Comparison of ENCODE assay signal across 15 cellular contexts in the genomic region with DNA sequence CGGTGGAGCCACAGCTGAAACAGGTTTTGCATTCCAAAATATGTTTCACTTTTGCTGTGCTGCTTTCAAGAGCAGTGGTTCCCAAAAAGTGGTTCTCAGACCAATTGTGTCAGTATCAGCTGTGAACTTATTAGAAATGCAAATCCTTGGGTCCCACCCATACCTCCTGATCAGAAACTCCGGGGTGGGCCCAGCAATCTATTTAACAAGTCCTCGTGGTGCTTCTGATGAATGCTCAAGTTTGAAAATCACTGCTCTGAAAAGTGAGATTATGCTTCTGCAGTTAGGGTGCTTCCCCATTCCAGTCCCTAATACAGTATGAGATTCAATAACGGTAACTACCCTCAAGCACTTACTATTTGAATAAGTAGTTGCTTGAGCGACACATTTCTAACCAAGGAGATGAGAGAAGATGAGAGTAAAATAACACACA. TPM values are rescaled to one million over a fixed set of nuclear protein-coding genes. Genes with fewer than 3 reads are reported as not detected.
DNase-seq lines count a peak whose midpoint lies in the region; ATAC-seq and TF ChIP-seq lines count a peak whose summit lies in the region.
"Had no signal": no experiment of that assay in that cellular context is flagged by ENCODE, and none has a peak within 500 bp of the region (broad histone marks: within the 10 kb centered on the region; RNA-seq: fewer than 3 reads in every experiment).

No MANE protein-coding gene starts in this region.

- H3K36me3 ChIP-seq in OCI-LY3 (replicated peaks; ENCODE audit: low read depth, low read length) (peaks cover 19% of the 10 kb centered on the region), tibial artery (no peaks in the 10 kb centered on the region)
- H3K36me3 ChIP-seq: HAP-1 had no signal

- no peak for TF ChIP-seq CTCF in OCI-LY3 (IDR thresholded peaks at IDR 0.05; ENCODE audit: low read depth, low read length)
- no peak for TF ChIP-seq CTCF in tibial artery (IDR thresholded peaks at IDR 0.05)
- TF ChIP-seq CTCF in chondrocyte (IDR thresholded peaks at IDR 0.05) = no peak

- H3K27ac Mint-ChIP-seq in activated CD8-positive, alpha-beta T cell treated with anti-CD3 and anti-CD28 coated beads, Interleukin-2, amount 10 ng/mL, durations not matched to agents 7 days and 5 days = no peak overlapping the region
- no peak overlapping the region for H3K27ac Mint-ChIP-seq in chondrocyte (ENCODE audit: unreplicated experiment)
- H3K27ac Mint-ChIP-seq: brain had no signal

- H3K9me3 ChIP-seq in OCI-LY3 (ENCODE audit: insufficient read depth, low read length) (peaks cover 16% of the 10 kb centered on the region; the same call in 1 of the 2 replicates), tibial artery (no peaks in the 10 kb centered on the region)
- H3K9me3 ChIP-seq: HAP-1 had no signal

- no peak overlapping the region for H2AFZ ChIP-seq in OCI-LY3 (ENCODE audit: low read depth, low read length)

- peak overlapping the region; percentile 82 for H3K9ac ChIP-seq in OCI-LY3 (ENCODE audit: low read length)

- ATAC-seq in GM18867 (IDR thresholded peaks at IDR 0.05; ENCODE audit: unreplicated experiment) (peak; percentile 80), GM21526 (IDR thresholded peaks at IDR 0.05; ENCODE audit: low FRiP score, unreplicated experiment) (peak; percentile 81), HG02973 (IDR thresholded peaks at IDR 0.05; ENCODE audit: unreplicated experiment) (peak; percentile 70)
- ATAC-seq in activated CD8-positive, alpha-beta T cell treated with anti-CD3 and anti-CD28 coated beads, Interleukin-2, amount 10 ng/mL, durations not matched to agents 7 days and 5 days = no peak

- CTCF ChIA-PET in activated CD8-positive, alpha-beta T cell treated with anti-CD3 and anti-CD28 coated beads, Interleukin-2, amount 10 ng/mL, durations not matched to agents 7 days and 5 days (lab: Charles Lee) = no interaction called here

- H3K4me1 Mint-ChIP-seq in activated CD8-positive, alpha-beta T cell treated with anti-CD3 and anti-CD28 coated beads, Interleukin-2, amount 10 ng/mL, durations not matched to agents 7 days and 5 days (ENCODE audit: low read depth) = no peaks in the 10 kb centered on the region
- H3K4me1 Mint-ChIP-seq in chondrocyte (ENCODE audit: low read depth) = no peaks in the 10 kb centered on the region

- H4K20me1 ChIP-seq in OCI-LY3 (ENCODE audit: insufficient read depth, low read length) = no peaks in the 10 kb centered on the region

- POLR2A ChIA-PET in activated CD8-positive, alpha-beta T cell treated with anti-CD3 and anti-CD28 coated beads, Interleukin-2, amount 10 ng/mL, durations not matched to agents 7 days and 5 days (lab: Charles Lee) = no interaction called here

- no peaks in the 10 kb centered on the region for H3K36me3 Mint-ChIP-seq in activated CD8-positive, alpha-beta T cell treated with anti-CD3 and anti-CD28 coated beads, Interleukin-2, amount 10 ng/mL, durations not matched to agents 7 days and 5 days (ENCODE audit: low read depth)
- H3K36me3 Mint-ChIP-seq in chondrocyte (ENCODE audit: low read depth) = no peaks in the 10 kb centered on the region
- H3K36me3 Mint-ChIP-seq: brain had no signal

- H3K4me1 ChIP-seq in OCI-LY3 (ENCODE audit: low read length) = peaks cover 70% of the 10 kb centered on the region
- no peaks in the 10 kb centered on the region for H3K4me1 ChIP-seq in tibial artery

- no peak overlapping the region for H3K4me3 Mint-ChIP-seq in activated CD8-positive, alpha-beta T cell treated with anti-CD3 and anti-CD28 coated beads, Interleukin-2, amount 10 ng/mL, durations not matched to agents 7 days and 5 days
- H3K4me3 Mint-ChIP-seq in chondrocyte (ENCODE audit: unreplicated experiment) = no peak overlapping the region
- H3K4me3 Mint-ChIP-seq: brain had no signal

- H3K79me2 ChIP-seq in OCI-LY3 (ENCODE audit: low read length) = peaks cover 48% of the 10 kb centered on the region

- H3K4me2 ChIP-seq in OCI-LY3 (ENCODE audit: low read length) = peak overlapping the region; percentile 62

- DNase-seq in activated CD8-positive, alpha-beta T cell treated with anti-CD3 and anti-CD28 coated beads, Interleukin-2, amount 10 ng/mL, durations not matched to agents 7 days and 5 days = no peak
- DNase-seq in iPS-NIHi7 (ENCODE audit: extremely low spot score) (no peak), tibial artery (no peak), chondrocyte (ENCODE audit: low spot score) (no peak)
- DNase-seq: activated CD4-positive, alpha-beta T cell treated with anti-CD3 and anti-CD28 coated beads, Interleukin-2, amount 50 U/mL, for 4 hours; NCI-H1048; NCI-H226; stimulated activated CD4-positive, alpha-beta T cell treated with anti-CD3 and anti-CD28 coated beads, Interleukin-2, amount 100 ng/mL, for 48 hours; stimulated activated naive CD4-positive, alpha-beta T cell had no signal

- no peaks in the 10 kb centered on the region for H3K9me3 Mint-ChIP-seq in activated CD8-positive, alpha-beta T cell treated with anti-CD3 and anti-CD28 coated beads, Interleukin-2, amount 10 ng/mL, durations not matched to agents 7 days and 5 days (ENCODE audit: insufficient read depth)
- H3K9me3 Mint-ChIP-seq in chondrocyte (ENCODE audit: low read depth) = no peaks in the 10 kb centered on the region

- H3K27me3 Mint-ChIP-seq in activated CD8-positive, alpha-beta T cell treated with anti-CD3 and anti-CD28 coated beads, Interleukin-2, amount 10 ng/mL, durations not matched to agents 7 days and 5 days (ENCODE audit: low read depth) = no peaks in the 10 kb centered on the region
- no peaks in the 10 kb centered on the region for H3K27me3 Mint-ChIP-seq in chondrocyte (ENCODE audit: low read depth)

- H3K27ac ChIP-seq in OCI-LY3 (ENCODE audit: low read length) (peak overlapping the region; percentile 90), tibial artery (no peak overlapping the region)

- intact Hi-C loops in tibial artery (cut with DNase I; ENCODE audit: low total_unique reads) = no loop called here

- H3K4me3 ChIP-seq in OCI-LY3 (ENCODE audit: low read length) = peak overlapping the region; percentile 45
- H3K4me3 ChIP-seq in tibial artery = no peak overlapping the region
- H3K4me3 ChIP-seq: HAP-1 had no signal

- no peaks in the 10 kb centered on the region for H3K27me3 ChIP-seq in OCI-LY3 (ENCODE audit: low read depth, low read length)
- H3K27me3 ChIP-seq in tibial artery = no peaks in the 10 kb centered on the region

RNA-seq across cellular contexts. Expression of a gene that starts 17.8 kb away (rescaled TPM):
- under 1 TPM; 0.21 to 0.26 TPM for total RNA-seq in activated CD8-positive, alpha-beta T cell treated with anti-CD3 and anti-CD28 coated beads, Interleukin-2, amount 10 ng/mL, durations not matched to agents 7 days and 5 days
- 36.8 to 91.8 TPM (median 46.6 TPM) in 3 replicates for total RNA-seq in chondrocyte

Comparison
In these comparisons a context has a peak if more than half of its experiments do, and no peak if none do; other contexts are left out.
1. RNA of a gene that starts 17.8 kb away (total RNA-seq): 36.8 to 91.8 TPM in chondrocyte; 0.21 to 0.26 TPM in activated CD8-positive, alpha-beta T cell treated with anti-CD3 and anti-CD28 coated beads, Interleukin-2, amount 10 ng/mL, durations not matched to agents 7 days and 5 days; every median in the first group is over 10 times any median in the second.